In the genomic region with DNA sequence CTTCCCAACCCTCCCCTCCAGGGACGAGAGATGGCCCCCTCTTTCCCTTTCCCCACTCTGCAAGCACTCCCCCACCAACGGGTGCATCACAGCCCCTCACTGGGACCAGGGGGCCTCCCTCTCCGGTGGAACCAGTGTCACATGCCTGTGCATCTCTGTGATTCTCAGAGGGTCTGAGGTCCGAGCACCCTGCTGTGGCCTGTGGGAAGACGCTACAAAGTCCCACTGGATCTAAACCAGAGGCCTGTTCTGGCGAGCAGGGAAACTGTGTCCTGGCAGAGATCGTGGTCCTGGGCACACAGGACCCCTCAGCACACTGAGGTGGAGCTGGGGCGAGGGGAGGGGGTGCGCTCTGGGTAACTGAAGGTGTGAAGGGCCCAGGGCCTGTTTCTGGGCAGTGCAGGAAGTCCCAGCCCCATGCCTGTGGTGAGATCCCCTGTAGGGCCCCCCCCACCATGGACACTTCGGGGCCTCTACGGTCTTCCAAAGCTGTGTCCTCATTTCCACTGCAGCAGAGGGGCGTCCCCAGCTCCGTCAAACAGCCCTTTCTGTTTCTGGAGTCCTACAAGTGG, we compare ENCODE assay signal across 19 cellular contexts. TPM values are rescaled to one million over a fixed set of nuclear protein-coding genes. Genes with fewer than 3 reads are reported as not detected.
DNase-seq lines count a peak whose midpoint lies in the region; ATAC-seq and TF ChIP-seq lines count a peak whose summit lies in the region.
"Had no signal": no experiment of that assay in that cellular context is flagged by ENCODE, and none has a peak within 500 bp of the region (broad histone marks: within the 10 kb centered on the region; RNA-seq: fewer than 3 reads in every experiment).

No MANE protein-coding gene starts in this region.

- H3K36me3 ChIP-seq in SK-N-SH (replicated peaks in 1 of 2; ENCODE audit: control insufficient read depth in 1 of 2, insufficient read depth in 2 of 2, low read length in 1 of 2), result no peaks in the 10 kb centered on the region
- H3K36me3 ChIP-seq: breast epithelium, thoracic aorta had no signal

- H2AFZ ChIP-seq in SK-N-SH (ENCODE audit: low read depth), result no peak overlapping the region

- TF ChIP-seq RAD21 in SK-N-SH (IDR thresholded peaks at IDR 0.05; ENCODE audit: low read length), result no peak

- ATAC-seq in SK-N-SH treated with all-trans-retinoic acid at 6 μM for 48 hours, result no peak
- ATAC-seq in CD4-positive, alpha-beta T cell (ENCODE audit: poor library complexity), result no peak
- ATAC-seq: left lobe of liver had no signal

- TF ChIP-seq CTCF in SK-N-SH (IDR thresholded peaks at IDR 0.05) (no peak), nephron (IDR thresholded peaks at IDR 0.05; ENCODE audit: unreplicated experiment in 3 of 3) (no peak)
- no peak for TF ChIP-seq CTCF in CD4-positive, alpha-beta T cell (IDR thresholded peaks at IDR 0.05)

- no peak overlapping the region for H3K9ac ChIP-seq in SK-N-SH

- H3K27ac Mint-ChIP-seq in CD4-positive, alpha-beta T cell, result no peak overlapping the region
- H3K27ac Mint-ChIP-seq in nephron, result no peak overlapping the region
- H3K27ac Mint-ChIP-seq: activated CD4-positive, alpha-beta memory T cell treated with anti-CD3 and anti-CD28 coated beads for 36 hours had no signal

- H3K4me3 ChIP-seq in SK-N-SH (ENCODE audit: low read depth in 2 of 2, low read length in 1 of 2), result no peak overlapping the region
- H3K4me3 ChIP-seq: breast epithelium, SJSA1, thoracic aorta had no signal

- peak overlapping the region; percentile 75 for H3K4me3 Mint-ChIP-seq in CD4-positive, alpha-beta T cell
- H3K4me3 Mint-ChIP-seq in nephron, result peak overlapping the region; percentile 72 to 81 (median 74)

- H3K27ac ChIP-seq in SK-N-SH (ENCODE audit: low read depth in 2 of 2, low read length in 1 of 2) (no peak overlapping the region), cingulate gyrus (ENCODE audit: low read depth, low read length) (peak overlapping the region; percentile 77)
- H3K27ac ChIP-seq in CD4-positive, alpha-beta T cell (ENCODE audit: low read depth, low read length), result no peak overlapping the region
- H3K27ac ChIP-seq: 22Rv1, C4-2B, SJSA1, thoracic aorta had no signal

- no peaks in the 10 kb centered on the region for H3K27me3 ChIP-seq in SK-N-SH (ENCODE audit: insufficient read depth)
- peaks cover 20% of the 10 kb centered on the region for H3K27me3 ChIP-seq in CD4-positive, alpha-beta T cell (ENCODE audit: control insufficient read depth, insufficient read depth, low read length)
- H3K27me3 ChIP-seq: breast epithelium, SJSA1 had no signal

- no peak for TF ChIP-seq EP300 in SK-N-SH (IDR thresholded peaks at IDR 0.05; ENCODE audit: borderline replicate concordance in 1 of 2, low read depth in 1 of 2, low read length in 1 of 2)

- DNase-seq in SK-N-SH, result peak; percentile 27
- DNase-seq in CD4-positive, alpha-beta T cell, result no peak
- no peak for DNase-seq in NCI-H82 treated with DMSO at 0.1 percent for 48 hours (lab: John Stamatoyannopoulos, UW; ENCODE audit: unreplicated experiment)
- DNase-seq in NCI-H2196 (lab: John Stamatoyannopoulos, UW; ENCODE audit: unreplicated experiment), result no peak
- DNase-seq in DMS79 (lab: John Stamatoyannopoulos, UW), result no peak
- DNase-seq: activated CD4-positive, alpha-beta memory T cell treated with anti-CD3 and anti-CD28 coated beads for 36 hours; activated gamma-delta T cell treated with Interleukin-2 at 50 U/mL for 16 hours; effector memory CD4-positive, alpha-beta T cell; NCI-H1417; stimulated activated CD4-positive, alpha-beta T cell treated with anti-CD3 and anti-CD28 coated beads, Interleukin-2, amount 100 ng/mL, for 24 hours had no signal

- 95% methylated on average over 9 of the region's 13 CpGs for WGBS in SK-N-SH (ENCODE audit: low lambda C conversion rate)

- H3F3A ChIP-seq in SK-N-SH (replicated peaks; ENCODE audit: insufficient read depth), result no peaks in the 10 kb centered on the region

- CTCF ChIA-PET in SK-N-SH (lab: Yijun Ruan, JAX), result interaction anchor here (0.6 to 1.2 kb wide), 4 partner anchors 9 to 1072 kb away, joined by 3 to 4 read pairs (median 3); no protein-coding TSS in a partner anchor
- CTCF ChIA-PET in CD4-positive, alpha-beta T cell (lab: Charles Lee), result no interaction called here

- no peaks in the 10 kb centered on the region for H4K20me1 ChIP-seq in SK-N-SH (ENCODE audit: insufficient read depth)

- H3K4me1 ChIP-seq in SK-N-SH (ENCODE audit: control insufficient read depth in 1 of 2, insufficient read depth in 2 of 2, low read depth in 1 of 2, low read length in 1 of 2), result peaks cover 0 to 6% of the 10 kb centered on the region in 2 experiments; a peak in 1 of 4 replicates
- H3K4me1 ChIP-seq: breast epithelium had no signal

- peaks cover 22% of the 10 kb centered on the region for H3K27me3 Mint-ChIP-seq in CD4-positive, alpha-beta T cell
- peaks cover 31% of the 10 kb centered on the region for H3K27me3 Mint-ChIP-seq in nephron (ENCODE audit: low read depth)

- H3K36me3 Mint-ChIP-seq in CD4-positive, alpha-beta T cell (ENCODE audit: low read depth), result no peaks in the 10 kb centered on the region
- no peaks in the 10 kb centered on the region for H3K36me3 Mint-ChIP-seq in nephron (ENCODE audit: low read depth)
- H3K36me3 Mint-ChIP-seq: activated CD4-positive, alpha-beta memory T cell treated with anti-CD3 and anti-CD28 coated beads for 36 hours had no signal

- no peak overlapping the region for H3K4me2 ChIP-seq in SK-N-SH

- intact Hi-C loops in CD4-positive, alpha-beta T cell (cut with DNase I, micrococcal nuclease), result no loop called here

- no peaks in the 10 kb centered on the region for H3K79me2 ChIP-seq in SK-N-SH (ENCODE audit: insufficient read depth)

- POLR2A ChIA-PET in SK-N-SH (lab: Yijun Ruan, JAX), result no interaction called here
- POLR2A ChIA-PET in CD4-positive, alpha-beta T cell (lab: Charles Lee), result no interaction called here

- peaks cover 9% of the 10 kb centered on the region for H3K4me1 Mint-ChIP-seq in CD4-positive, alpha-beta T cell (ENCODE audit: low read depth)
- H3K4me1 Mint-ChIP-seq in nephron, result no peaks in the 10 kb centered on the region

- no peaks in the 10 kb centered on the region for H3K9me3 ChIP-seq in SK-N-SH
- no peaks in the 10 kb centered on the region for H3K9me3 ChIP-seq in CD4-positive, alpha-beta T cell (ENCODE audit: control insufficient read depth, low read length)
- H3K9me3 ChIP-seq: breast epithelium, SJSA1, thoracic aorta had no signal

- H3K9me3 Mint-ChIP-seq in CD4-positive, alpha-beta T cell, result no peaks in the 10 kb centered on the region
- no peaks in the 10 kb centered on the region for H3K9me3 Mint-ChIP-seq in nephron
- H3K9me3 Mint-ChIP-seq: activated CD4-positive, alpha-beta memory T cell treated with anti-CD3 and anti-CD28 coated beads for 36 hours had no signal

- H3K9me2 ChIP-seq in SK-N-SH, result no peaks in the 10 kb centered on the region

TF ChIP-seq in SK-N-SH, 30 proteins besides CTCF, POLR2A, EP300 and RAD21:
- TF ChIP-seq JUND (IDR thresholded peaks at IDR 0.05) (no peak), NRF1 (IDR thresholded peaks at IDR 0.05; ENCODE audit: low read depth, low read length) (no peak), FOXJ3 (CRISPR knock-in tag; IDR thresholded peaks at IDR 0.05) (no peak), TCF12 (IDR thresholded peaks at IDR 0.05) (no peak), GATA2 (CRISPR knock-in tag; IDR thresholded peaks at IDR 0.05) (no peak)
TF ChIP-seq in SK-N-SH: peak in this region for 0.

TF ChIP-seq in SK-N-SH treated with all-trans-retinoic acid at 6 μM for 48 hours, 23 proteins besides CTCF, POLR2A, EP300 and RAD21:
- TF ChIP-seq ZNF8 (CRISPR knock-in tag; IDR thresholded peaks at IDR 0.05) (no peak), ZFP30 (CRISPR knock-in tag; IDR thresholded peaks at IDR 0.05) (no peak), PPARA (CRISPR knock-in tag; IDR thresholded peaks at IDR 0.05; ENCODE audit: borderline replicate concordance) (no peak), ISL1 (CRISPR knock-in tag; IDR thresholded peaks at IDR 0.05) (no peak), TOX (CRISPR knock-in tag; IDR thresholded peaks at IDR 0.05; ENCODE audit: borderline replicate concordance) (no peak)
- TF ChIP-seq, protein P1, sequence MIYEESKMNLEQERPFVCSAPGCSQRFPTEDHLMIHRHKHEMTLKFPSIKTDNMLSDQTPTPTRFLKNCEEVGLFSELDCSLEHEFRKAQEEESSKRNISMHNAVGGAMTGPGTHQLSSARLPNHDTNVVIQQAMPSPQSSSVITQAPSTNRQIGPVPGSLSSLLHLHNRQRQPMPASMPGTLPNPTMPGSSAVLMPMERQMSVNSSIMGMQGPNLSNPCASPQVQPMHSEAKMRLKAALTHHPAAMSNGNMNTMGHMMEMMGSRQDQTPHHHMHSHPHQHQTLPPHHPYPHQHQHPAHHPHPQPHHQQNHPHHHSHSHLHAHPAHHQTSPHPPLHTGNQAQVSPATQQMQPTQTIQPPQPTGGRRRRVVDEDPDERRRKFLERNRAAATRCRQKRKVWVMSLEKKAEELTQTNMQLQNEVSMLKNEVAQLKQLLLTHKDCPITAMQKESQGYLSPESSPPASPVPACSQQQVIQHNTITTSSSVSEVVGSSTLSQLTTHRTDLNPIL (CRISPR knock-in tag; IDR thresholded peaks at IDR 0.05; ENCODE audit: low read depth), result no peak
- TF ChIP-seq, protein P2, sequence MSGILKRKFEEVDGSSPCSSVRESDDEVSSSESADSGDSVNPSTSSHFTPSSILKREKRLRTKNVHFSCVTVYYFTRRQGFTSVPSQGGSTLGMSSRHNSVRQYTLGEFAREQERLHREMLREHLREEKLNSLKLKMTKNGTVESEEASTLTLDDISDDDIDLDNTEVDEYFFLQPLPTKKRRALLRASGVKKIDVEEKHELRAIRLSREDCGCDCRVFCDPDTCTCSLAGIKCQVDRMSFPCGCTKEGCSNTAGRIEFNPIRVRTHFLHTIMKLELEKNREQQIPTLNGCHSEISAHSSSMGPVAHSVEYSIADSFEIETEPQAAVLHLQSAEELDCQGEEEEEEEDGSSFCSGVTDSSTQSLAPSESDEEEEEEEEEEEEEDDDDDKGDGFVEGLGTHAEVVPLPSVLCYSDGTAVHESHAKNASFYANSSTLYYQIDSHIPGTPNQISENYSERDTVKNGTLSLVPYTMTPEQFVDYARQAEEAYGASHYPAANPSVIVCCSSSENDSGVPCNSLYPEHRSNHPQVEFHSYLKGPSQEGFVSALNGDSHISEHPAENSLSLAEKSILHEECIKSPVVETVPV (CRISPR knock-in tag; IDR thresholded peaks at IDR 0.05), result no peak

RNA-seq across cellular contexts. Expression of a gene that starts 8.0 kb away (rescaled TPM):
- 1.2 and 1.3 TPM in 2 replicates for polyA plus RNA-seq in SK-N-SH (2012; rRNA removed)
- polyA plus RNA-seq in SK-N-SH (2012; cell fraction: cytosol; rRNA removed), result 0.51 and 0.81 TPM in 2 replicates
- polyA plus RNA-seq in SK-N-SH (2012; cell fraction: nucleus; rRNA removed), result 7.3 and 11.7 TPM in 2 replicates
- 1 to 10 TPM; 1.2 TPM for total RNA-seq in CD4-positive, alpha-beta T cell
